In the genomic region with DNA sequence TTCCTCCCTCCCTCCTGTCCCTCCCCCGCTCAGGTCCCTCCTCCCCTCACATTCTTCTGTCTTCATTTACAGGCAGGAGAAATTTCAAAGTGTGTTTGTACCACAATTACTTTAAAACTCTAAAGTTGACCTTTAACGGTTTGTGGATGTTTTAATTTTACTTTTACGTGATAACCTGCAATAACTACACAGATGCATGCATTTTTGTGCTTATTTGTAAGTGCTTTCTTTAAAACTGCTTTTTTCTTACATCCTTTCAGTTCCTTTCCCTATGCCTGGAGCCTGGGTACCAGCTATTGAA, we compare ENCODE assay signal across 25 cellular contexts. TPM values are rescaled to one million over a fixed set of nuclear protein-coding genes. Genes with fewer than 3 reads are reported as not detected.
"Had no signal": no experiment of that assay in that cellular context is flagged by ENCODE, and none has a peak within 500 bp of the region (broad histone marks: within the 10 kb centered on the region; RNA-seq: fewer than 3 reads in every experiment).

No MANE protein-coding gene starts in this region.

- H3K9me3 Mint-ChIP-seq: activated B cell treated with CpG ODN at 0.5 μM for 24 hours; activated naive CD4-positive, alpha-beta T cell treated with anti-CD3 and anti-CD28 coated beads for 36 hours; activated naive CD8-positive, alpha-beta T cell treated with anti-CD3 and anti-CD28 coated beads, Interleukin-2, amount 10 ng/mL, durations not matched to agents 7 days and 5 days; activated T-cell treated with anti-CD3 and anti-CD28 coated beads, Interleukin-2, amount 50 U/mL, for 4 hours; endodermal cell; immature natural killer cell; naive thymus-derived CD4-positive, alpha-beta T cell; type B pancreatic cell had no signal

- H3K27ac Mint-ChIP-seq: activated B cell treated with CpG ODN at 0.5 μM for 24 hours; activated CD4-positive, alpha-beta T cell treated with anti-CD3 and anti-CD28 coated beads for 36 hours; activated naive CD4-positive, alpha-beta T cell treated with anti-CD3 and anti-CD28 coated beads for 36 hours; activated naive CD8-positive, alpha-beta T cell treated with anti-CD3 and anti-CD28 coated beads, Interleukin-2, amount 10 ng/mL, durations not matched to agents 7 days and 5 days; endodermal cell; T-helper 17 cell; type B pancreatic cell had no signal

- DNase-seq: activated B cell treated with CpG ODN at 0.5 μM for 24 hours; activated CD4-positive, alpha-beta T cell treated with anti-CD3 and anti-CD28 coated beads, Interleukin-2, amount 50 U/mL, for 4 hours; activated CD8-positive, alpha-beta memory T cell treated with anti-CD3 and anti-CD28 coated beads for 24 hours; activated CD8-positive, alpha-beta memory T cell treated with anti-CD3 and anti-CD28 coated beads, Interleukin-2, amount 50 U/mL, for 4 hours; activated naive CD8-positive, alpha-beta T cell treated with anti-CD3 and anti-CD28 coated beads, Interleukin-2, amount 10 ng/mL, durations not matched to agents 7 days and 5 days; activated T-cell treated with anti-CD3 and anti-CD28 coated beads, Interleukin-2, amount 50 U/mL, for 4 hours; amniotic stem cell; cerebellar nuclear complex; cortex of kidney; immature natural killer cell; spleen; stimulated activated CD4-positive, alpha-beta T cell treated with anti-CD3 and anti-CD28 coated beads, Interleukin-4, amount 100 ng/mL, for 1 hour; T-helper 17 cell had no signal

- H3K36me3 Mint-ChIP-seq: activated naive CD8-positive, alpha-beta T cell treated with anti-CD3 and anti-CD28 coated beads, Interleukin-2, amount 10 ng/mL, durations not matched to agents 7 days and 5 days; immature natural killer cell; naive thymus-derived CD4-positive, alpha-beta T cell; type B pancreatic cell had no signal

- H3K36me3 ChIP-seq: left lung, neutrophil, ovary, prostate gland, spleen had no signal

- H3K9me3 ChIP-seq: left lung, neutrophil, ovary, prostate gland, spleen, testis had no signal

- H3K27me3 ChIP-seq: left lung, ovary, testis had no signal

- H3K4me1 ChIP-seq: prostate gland, testis had no signal

- H3K4me3 ChIP-seq: left lung, lung, ovary, prostate gland, spleen, testis had no signal

- H3K27ac ChIP-seq: left lung, neutrophil, ovary, spleen, testis had no signal

- H3K4me3 Mint-ChIP-seq: activated B cell treated with CpG ODN at 0.5 μM for 24 hours; activated CD4-positive, alpha-beta T cell treated with anti-CD3 and anti-CD28 coated beads for 36 hours; activated naive CD4-positive, alpha-beta T cell treated with anti-CD3 and anti-CD28 coated beads for 36 hours; activated naive CD8-positive, alpha-beta T cell treated with anti-CD3 and anti-CD28 coated beads, Interleukin-2, amount 10 ng/mL, durations not matched to agents 7 days and 5 days; activated T-cell treated with anti-CD3 and anti-CD28 coated beads, Interleukin-2, amount 50 U/mL, for 4 hours; endodermal cell; immature natural killer cell; T-helper 17 cell; type B pancreatic cell had no signal

- FAIRE-seq: bronchial epithelial cell had no signal

- H3K27me3 Mint-ChIP-seq: type B pancreatic cell had no signal

RNA-seq across cellular contexts. Expression of gene CGNL1, which starts 51.8 kb away (rescaled TPM):
- total RNA-seq: activated CD4-positive, alpha-beta T cell treated with anti-CD3 and anti-CD28 coated beads for 36 hours; activated naive CD4-positive, alpha-beta T cell treated with anti-CD3 and anti-CD28 coated beads for 36 hours; activated naive CD8-positive, alpha-beta T cell treated with anti-CD3 and anti-CD28 coated beads, Interleukin-2, amount 10 ng/mL, durations not matched to agents 7 days and 5 days; naive thymus-derived CD4-positive, alpha-beta T cell; T-helper 17 cell had no signal
- polyA plus RNA-seq: immature natural killer cell; naive thymus-derived CD4-positive, alpha-beta T cell had no signal
